In the genomic region with DNA sequence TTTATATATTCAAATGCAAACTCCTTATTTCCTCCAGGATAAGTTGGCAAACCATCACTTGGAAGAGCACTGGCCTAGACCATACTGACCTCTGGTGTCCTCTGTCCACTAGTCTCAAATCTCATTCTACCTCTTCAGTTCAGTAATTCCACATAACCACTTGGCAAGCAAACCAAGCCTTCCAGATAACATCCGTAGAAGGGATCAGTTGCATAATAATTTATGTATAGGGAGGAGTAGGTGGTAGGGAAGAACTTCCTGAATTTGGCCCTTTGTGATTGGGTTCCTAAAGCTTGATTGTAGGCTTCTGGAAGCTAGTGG, we compare ENCODE assay signal across 8 cellular contexts.
DNase-seq lines count a peak whose midpoint lies in the region; ATAC-seq and TF ChIP-seq lines count a peak whose summit lies in the region.
"Had no signal": no experiment of that assay in that cellular context is flagged by ENCODE, and none has a peak within 500 bp of the region (broad histone marks: within the 10 kb centered on the region; RNA-seq: fewer than 3 reads in every experiment).

No MANE protein-coding gene starts in this region.

- H3K27me3 ChIP-seq in HUES6 (ENCODE audit: control insufficient read depth, insufficient read depth, low read length) = no peaks in the 10 kb centered on the region
- H3K27me3 ChIP-seq in subcutaneous abdominal adipose tissue (ENCODE audit: control insufficient read depth in 5 of 5, insufficient read depth in 4 of 5, low read length in 5 of 5) = no peaks in the 10 kb centered on the region

- in situ Hi-C loops in astrocyte of the spinal cord (cut with HindIII; ENCODE audit: low sequenced_read_pairs) = no loop called here

- peak; percentile 21 for TF ChIP-seq CTCF in astrocyte of the spinal cord (IDR thresholded peaks at IDR 0.05; ENCODE audit: low read depth, low read length)

- peaks cover 14% of the 10 kb centered on the region; the same call in 1 of the 2 replicates for H3K4me1 ChIP-seq in HUES6 (ENCODE audit: control insufficient read depth, insufficient read depth, low read length)
- H3K4me1 ChIP-seq in subcutaneous abdominal adipose tissue (ENCODE audit: control insufficient read depth in 5 of 5, insufficient read depth in 5 of 5, low read length in 5 of 5) = peaks cover 4 to 29% (median 21%) of the 10 kb centered on the region in 5 donors

- peak; percentile 38 for DNase-seq in astrocyte of the spinal cord (ENCODE audit: low read depth, low spot score)
- DNase-seq in iris pigment epithelial cell (ENCODE audit: low read depth) = peak; percentile 71
- DNase-seq in NCI-H1048 (lab: John Stamatoyannopoulos, UW) = no peak
- DNase-seq in islet precursor cell = no peak
- DNase-seq: stimulated activated CD4-positive, alpha-beta T cell treated with anti-CD3 and anti-CD28 coated beads, Interleukin-15, amount 100 ng/mL, for 24 hours had no signal

- H3K9ac ChIP-seq in HUES6 (ENCODE audit: low read length) (no peak overlapping the region), subcutaneous abdominal adipose tissue (ENCODE audit: low read length in 5 of 5) (peak overlapping the region in 3 of 5 donors; percentile 39 to 59 (median 40))

- H3K9me3 ChIP-seq in HUES6 (ENCODE audit: control insufficient read depth, insufficient read depth, low read depth, low read length) = no peaks in the 10 kb centered on the region
- H3K9me3 ChIP-seq in subcutaneous abdominal adipose tissue (ENCODE audit: control insufficient read depth in 5 of 5, low read length in 5 of 5) = no peaks in the 10 kb centered on the region

- H3K27ac ChIP-seq in HUES6 (ENCODE audit: low read depth, low read length) = 0 out of 2 replicates have a peak overlapping the region, but pooled peaks have one; percentile 44
- H3K27ac ChIP-seq in subcutaneous abdominal adipose tissue (ENCODE audit: low read depth, low read length) = peak overlapping the region; percentile 73

- ATAC-seq in HG03520 (IDR thresholded peaks at IDR 0.05; ENCODE audit: unreplicated experiment) = no peak

- H3K4me3 ChIP-seq in HUES6 (ENCODE audit: low read depth, low read length) (no peak overlapping the region), astrocyte of the spinal cord (ENCODE audit: low read depth, low read length) (no peak overlapping the region), subcutaneous abdominal adipose tissue (ENCODE audit: low read depth in 1 of 5, low read length in 5 of 5) (no peak overlapping the region)

- H3K36me3 ChIP-seq in HUES6 (ENCODE audit: control insufficient read depth, insufficient read depth, low read length) (peaks cover 97% of the 10 kb centered on the region), subcutaneous abdominal adipose tissue (ENCODE audit: control insufficient read depth in 5 of 5, insufficient read depth in 5 of 5, low read length in 5 of 5) (peaks cover 25 to 52% (median 46%) of the 10 kb centered on the region in 5 donors)

Comparison
In these comparisons a context has a peak if more than half of its experiments do, and no peak if none do; other contexts are left out.
1. DNase-seq: peak in astrocyte of the spinal cord (single experiment) and iris pigment epithelial cell (single experiment); none in NCI-H1048 (single experiment) and islet precursor cell (single experiment).